9 cellular contexts compared by ENCODE assay signal in the genomic region with DNA sequence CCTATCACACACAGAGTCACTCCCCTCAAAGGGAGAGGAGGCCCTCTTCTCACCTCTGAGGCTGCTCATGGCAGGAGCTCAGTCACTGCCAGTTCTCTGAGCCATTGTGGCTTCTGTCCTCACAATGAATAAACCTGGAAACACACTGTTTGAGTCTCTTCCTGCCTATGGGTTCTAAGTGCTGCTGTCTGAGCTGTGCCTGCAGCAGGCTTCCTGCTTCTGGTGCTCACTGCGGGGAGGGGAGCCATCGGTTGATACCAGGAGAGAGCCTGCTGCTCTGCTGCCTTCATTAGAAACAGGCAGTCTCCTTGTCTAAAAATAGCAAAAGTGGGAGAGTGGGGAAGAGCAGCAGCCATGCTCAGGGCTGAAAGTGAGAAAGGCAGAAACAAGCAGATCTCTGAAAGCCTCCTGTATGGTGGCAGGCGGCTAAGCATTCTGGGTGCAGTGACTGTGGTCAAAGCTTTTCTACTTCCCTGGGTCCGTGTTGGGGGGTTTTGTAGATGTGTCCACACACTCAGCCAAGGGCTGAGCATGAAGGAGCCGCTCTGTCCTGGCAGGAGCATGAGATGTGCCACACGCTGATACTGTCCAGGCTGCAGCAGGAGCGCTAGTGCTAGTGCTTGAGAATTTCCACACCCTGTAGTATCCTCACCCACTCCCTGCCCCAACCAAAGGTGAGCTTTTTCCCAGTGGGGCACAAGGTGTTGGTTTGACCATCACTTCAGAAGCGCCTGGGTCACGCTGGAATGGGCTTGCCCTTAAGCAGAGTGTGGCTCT. TPM values are rescaled to one million over a fixed set of nuclear protein-coding genes. Genes with fewer than 3 reads are reported as not detected.
DNase-seq lines count a peak whose midpoint lies in the region; ATAC-seq lines count a peak whose summit lies in the region.
"Had no signal": no experiment of that assay in that cellular context is flagged by ENCODE, and none has a peak within 500 bp of the region (broad histone marks: within the 10 kb centered on the region; RNA-seq: fewer than 3 reads in every experiment).

No MANE protein-coding gene starts in this region.

- peaks cover 71% of the 10 kb centered on the region for H3K4me1 Mint-ChIP-seq in activated CD4-positive, alpha-beta memory T cell treated with anti-CD3 and anti-CD28 coated beads, Interleukin-2, amount 10 ng/mL, durations not matched to agents 7 days and 5 days

- POLR2A ChIA-PET in activated CD4-positive, alpha-beta memory T cell treated with anti-CD3 and anti-CD28 coated beads, Interleukin-2, amount 10 ng/mL, durations not matched to agents 7 days and 5 days (lab: Charles Lee), result interaction anchor here (0.8 to 1.2 kb wide), 4 partner anchors 12 to 56 kb away, joined by 3 read pairs; partner anchors contain the start of gene FXN

- no peaks in the 10 kb centered on the region for H3K27me3 Mint-ChIP-seq in activated CD4-positive, alpha-beta memory T cell treated with anti-CD3 and anti-CD28 coated beads, Interleukin-2, amount 10 ng/mL, durations not matched to agents 7 days and 5 days

- H3K4me3 Mint-ChIP-seq in activated CD4-positive, alpha-beta memory T cell treated with anti-CD3 and anti-CD28 coated beads, Interleukin-2, amount 10 ng/mL, durations not matched to agents 7 days and 5 days, result no peak overlapping the region

- H3K27ac Mint-ChIP-seq in activated CD4-positive, alpha-beta memory T cell treated with anti-CD3 and anti-CD28 coated beads, Interleukin-2, amount 10 ng/mL, durations not matched to agents 7 days and 5 days, result peak overlapping the region; percentile 75

- intact Hi-C loops in left ventricle myocardium superior (cut with micrococcal nuclease), result no loop called here

- ATAC-seq in left ventricle myocardium superior, result peak; percentile 86
- ATAC-seq in stimulated activated naive CD8-positive, alpha-beta T cell treated with anti-CD3 and anti-CD28 coated beads, Interleukin-15, Interleukin-2, amounts not matched to agents 100 U/mL and 50 U/mL, for 24 hours, result peak; percentile 85
- ATAC-seq in HG03565 (IDR thresholded peaks at IDR 0.05; ENCODE audit: unreplicated experiment), result no peak

- peaks cover 8% of the 10 kb centered on the region for H3K36me3 Mint-ChIP-seq in activated CD4-positive, alpha-beta memory T cell treated with anti-CD3 and anti-CD28 coated beads, Interleukin-2, amount 10 ng/mL, durations not matched to agents 7 days and 5 days (ENCODE audit: low read depth)

- DNase-seq in activated CD4-positive, alpha-beta T cell treated with anti-CD3 and anti-CD28 coated beads for 48 hours, result peak; percentile 55
- no peak for DNase-seq in activated CD4-positive, alpha-beta T cell treated with anti-CD3 and anti-CD28 coated beads for 4 hours
- DNase-seq in activated CD4-positive, alpha-beta memory T cell treated with anti-CD3 and anti-CD28 coated beads, Interleukin-2, amount 10 ng/mL, durations not matched to agents 7 days and 5 days, result peak; percentile 44
- peak; percentile 70 for DNase-seq in left ventricle myocardium superior
- peak; percentile 24 for DNase-seq in stimulated activated naive CD8-positive, alpha-beta T cell treated with anti-CD3 and anti-CD28 coated beads, Interleukin-15, Interleukin-2, amounts not matched to agents 100 U/mL and 50 U/mL, for 24 hours
- no peak for DNase-seq in NCI-H1048 (lab: John Stamatoyannopoulos, UW)
- no peak for DNase-seq in GOT3 (lab: John Stamatoyannopoulos, UW)

- CTCF ChIA-PET in activated CD4-positive, alpha-beta memory T cell treated with anti-CD3 and anti-CD28 coated beads, Interleukin-2, amount 10 ng/mL, durations not matched to agents 7 days and 5 days (lab: Charles Lee), result interaction anchor here (0.8 to 1.8 kb wide), 3 partner anchors 20 to 200 kb away, joined by 5 to 7 read pairs (median 6); no protein-coding TSS in a partner anchor

- peaks cover 7% of the 10 kb centered on the region for H3K9me3 Mint-ChIP-seq in activated CD4-positive, alpha-beta memory T cell treated with anti-CD3 and anti-CD28 coated beads, Interleukin-2, amount 10 ng/mL, durations not matched to agents 7 days and 5 days

RNA-seq across cellular contexts. Expression of gene PRKACG, which starts 34.2 kb away (rescaled TPM):
- not detected for total RNA-seq in activated CD4-positive, alpha-beta memory T cell treated with anti-CD3 and anti-CD28 coated beads, Interleukin-2, amount 10 ng/mL, durations not matched to agents 7 days and 5 days
- total RNA-seq in left ventricle myocardium superior, result not detected
- total RNA-seq: epithelial cell of proximal tubule had no signal

RNA-seq across cellular contexts. Expression of gene FXN, which starts 55.8 kb away (rescaled TPM):
- 10 to 100 TPM; 21.8 to 22.5 TPM for total RNA-seq in activated CD4-positive, alpha-beta memory T cell treated with anti-CD3 and anti-CD28 coated beads, Interleukin-2, amount 10 ng/mL, durations not matched to agents 7 days and 5 days
- total RNA-seq in left ventricle myocardium superior, result 35.8 TPM

Comparison
In these comparisons a context has a peak if more than half of its experiments do, and no peak if none do; other contexts are left out.
1. DNase-seq: peak in activated CD4-positive, alpha-beta T cell treated with anti-CD3 and anti-CD28 coated beads for 48 hours (single experiment), activated CD4-positive, alpha-beta memory T cell treated with anti-CD3 and anti-CD28 coated beads, Interleukin-2, amount 10 ng/mL, durations not matched to agents 7 days and 5 days (single experiment), left ventricle myocardium superior (single experiment) and stimulated activated naive CD8-positive, alpha-beta T cell treated with anti-CD3 and anti-CD28 coated beads, Interleukin-15, Interleukin-2, amounts not matched to agents 100 U/mL and 50 U/mL, for 24 hours (single experiment); none in activated CD4-positive, alpha-beta T cell treated with anti-CD3 and anti-CD28 coated beads for 4 hours (0 of 2), NCI-H1048 (single experiment) and GOT3 (single experiment).